ENCODE assay signal across 17 cellular contexts in the genomic region with DNA sequence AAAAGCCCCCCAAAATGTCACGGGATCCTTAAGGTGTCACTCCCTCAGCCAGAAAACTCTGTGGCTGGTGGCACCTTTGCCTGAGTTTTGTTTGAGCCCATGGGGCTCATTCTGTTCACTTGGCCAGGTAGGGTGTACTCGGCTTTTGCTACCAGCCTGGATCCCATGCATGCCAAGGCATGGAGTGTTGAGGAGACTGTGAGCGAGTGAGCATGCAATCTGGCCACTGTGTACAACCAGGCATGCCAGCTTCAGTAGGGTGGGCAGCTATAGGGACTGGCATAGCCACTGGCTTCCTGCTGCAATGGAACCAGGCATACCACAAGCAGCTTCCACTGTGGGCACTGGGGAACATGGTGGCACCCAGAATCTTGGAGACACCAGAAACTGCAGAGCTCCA.
"Had no signal": no experiment of that assay in that cellular context is flagged by ENCODE, and none has a peak within 500 bp of the region (broad histone marks: within the 10 kb centered on the region; RNA-seq: fewer than 3 reads in every experiment).

No MANE protein-coding gene starts in this region.

- H3K27ac ChIP-seq: SJSA1, SK-N-MC had no signal

- DNase-seq: KBM-7, NCI-H1092, NCI-H1105 treated with DMSO at 0.1 percent for 48 hours, NCI-H1417 treated with DMSO at 0.1 percent for 48 hours, NCI-H146, NCI-H1694 treated with DMSO at 0.1 percent for 48 hours, NCI-H1930, NCI-H2081, NCI-H2107, NCI-H2227 treated with DMSO at 0.1 percent for 48 hours, NCI-H526 treated with DMSO at 0.1 percent for 48 hours, NCI-H748 treated with DMSO at 0.1 percent for 48 hours, Right ventricle myocardium superior, RPMI8226, SIG-M5 had no signal

- H3K4me3 ChIP-seq: SJSA1, SK-N-MC had no signal

- H3K4me1 ChIP-seq: SJSA1 had no signal

- H3K36me3 ChIP-seq: SJSA1 had no signal

- H3K27me3 ChIP-seq: SJSA1 had no signal

- H3K9me3 ChIP-seq: SJSA1 had no signal
